23 cellular contexts compared by ENCODE assay signal in the genomic region with DNA sequence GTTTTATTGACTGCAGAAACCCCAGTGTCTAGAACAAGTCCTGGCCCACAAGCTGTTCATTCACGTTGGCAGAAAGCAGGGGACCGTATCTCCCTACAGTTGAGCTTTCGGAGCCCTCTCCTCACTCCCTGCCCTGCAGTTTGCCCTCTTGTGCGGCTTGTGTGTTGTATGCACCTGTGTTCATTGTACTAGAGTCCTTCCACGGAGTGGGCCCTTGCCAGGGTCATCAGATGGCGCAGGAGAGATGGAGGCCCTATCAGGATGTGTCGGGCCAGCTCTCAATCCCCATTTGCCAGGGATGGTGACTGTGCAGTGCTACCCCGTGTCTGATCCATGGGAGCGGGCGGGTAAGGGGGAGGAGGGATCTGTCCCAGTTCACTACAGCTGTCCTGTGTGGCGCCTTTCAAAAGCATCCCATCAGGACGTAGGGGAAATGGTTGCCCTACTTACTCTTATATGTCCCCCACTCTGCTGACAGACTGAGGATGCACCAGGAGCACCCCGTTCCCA.
DNase-seq lines count a peak whose midpoint lies in the region; ATAC-seq and TF ChIP-seq lines count a peak whose summit lies in the region.
"Had no signal": no experiment of that assay in that cellular context is flagged by ENCODE, and none has a peak within 500 bp of the region (broad histone marks: within the 10 kb centered on the region; RNA-seq: fewer than 3 reads in every experiment).

No MANE protein-coding gene starts in this region.

- H3K4me1 ChIP-seq in breast epithelium (no peaks in the 10 kb centered on the region), left lung (peaks cover 0 to 1% of the 10 kb centered on the region in 2 donors)

- H3K36me3 Mint-ChIP-seq in activated T-cell treated with anti-CD3 and anti-CD28 coated beads, Interleukin-2, amount 50 U/mL, for 4 hours (ENCODE audit: insufficient read depth) = no peaks in the 10 kb centered on the region
- H3K36me3 Mint-ChIP-seq: activated naive CD8-positive, alpha-beta T cell; CD8-positive, alpha-beta T cell had no signal

- H3K4me1 Mint-ChIP-seq in activated T-cell treated with anti-CD3 and anti-CD28 coated beads, Interleukin-2, amount 50 U/mL, for 4 hours (ENCODE audit: low read depth) = no peaks in the 10 kb centered on the region
- H3K4me1 Mint-ChIP-seq: activated CD4-positive, alpha-beta T cell treated with anti-CD3 and anti-CD28 coated beads, Interleukin-2, amount 10 ng/mL, durations not matched to agents 7 days and 5 days had no signal

- H3K4me3 Mint-ChIP-seq in activated T-cell treated with anti-CD3 and anti-CD28 coated beads, Interleukin-2, amount 50 U/mL, for 4 hours = no peak overlapping the region
- H3K4me3 Mint-ChIP-seq: activated CD4-positive, alpha-beta T cell treated with anti-CD3 and anti-CD28 coated beads, Interleukin-2, amount 10 ng/mL, durations not matched to agents 7 days and 5 days; activated naive CD8-positive, alpha-beta T cell; CD8-positive, alpha-beta T cell; T-helper 17 cell had no signal

- no peak for TF ChIP-seq CTCF in breast epithelium (IDR thresholded peaks at IDR 0.05)
- no peak for TF ChIP-seq CTCF in left lung (IDR thresholded peaks at IDR 0.05)

- no peaks in the 10 kb centered on the region for H3K27me3 ChIP-seq in breast epithelium
- H3K27me3 ChIP-seq in left lung = peaks cover 6 to 7% of the 10 kb centered on the region in 2 donors
- H3K27me3 ChIP-seq: testis had no signal

- no peak overlapping the region for H3K4me3 ChIP-seq in breast epithelium
- no peak overlapping the region for H3K4me3 ChIP-seq in left lung
- H3K4me3 ChIP-seq: lung, SK-N-MC, testis had no signal

- TF ChIP-seq POLR2A in breast epithelium (IDR thresholded peaks at IDR 0.05) = no peak

- peak overlapping the region; percentile 99 for H3K27ac ChIP-seq in temporal lobe (ENCODE audit: low read depth, low read length)
- no peak overlapping the region for H3K27ac ChIP-seq in breast epithelium
- no peak overlapping the region for H3K27ac ChIP-seq in left lung
- H3K27ac ChIP-seq: SK-N-MC had no signal

- H3K27me3 Mint-ChIP-seq in activated T-cell treated with anti-CD3 and anti-CD28 coated beads, Interleukin-2, amount 50 U/mL, for 4 hours (ENCODE audit: low read depth) = peaks cover 3% of the 10 kb centered on the region

- no peak for ATAC-seq in activated T-cell treated with anti-CD3 and anti-CD28 coated beads, Interleukin-2, amount 50 U/mL, for 4 hours
- no peak for ATAC-seq in left lung
- ATAC-seq: CD8-positive, alpha-beta T cell; right cardiac atrium; T-helper 17 cell had no signal

- intact Hi-C loops in breast epithelium (cut with DNase I; ENCODE audit: low total_unique reads) = no loop called here
- intact Hi-C loops in left lung (cut with DNase I) = no loop called here

- H3K9me3 ChIP-seq in breast epithelium = no peaks in the 10 kb centered on the region
- no peaks in the 10 kb centered on the region for H3K9me3 ChIP-seq in left lung
- H3K9me3 ChIP-seq: testis had no signal

- H3K9me3 Mint-ChIP-seq in activated T-cell treated with anti-CD3 and anti-CD28 coated beads, Interleukin-2, amount 50 U/mL, for 4 hours = no peaks in the 10 kb centered on the region
- H3K9me3 Mint-ChIP-seq: activated CD4-positive, alpha-beta T cell treated with anti-CD3 and anti-CD28 coated beads, Interleukin-2, amount 10 ng/mL, durations not matched to agents 7 days and 5 days; activated T-helper 2 cell treated with anti-CD3 and anti-CD28 coated beads, Interferon-gamma antibody, Interleukin-2, Interleukin-4, amounts not matched to agents 10 μg/mL and 5 μg/mL and 100 μg/mL, durations not matched to agents 14 hours and 24 hours and 36 hours; CD8-positive, alpha-beta T cell had no signal

- H3K36me3 ChIP-seq in breast epithelium (no peaks in the 10 kb centered on the region), left lung (no peaks in the 10 kb centered on the region)

- DNase-seq in anterior cingulate cortex (lab: John Stamatoyannopoulos, UW) (peak in 48 of 58 donors; percentile 11 to 88 (median 64)), globus pallidus (ENCODE audit: low spot score) (peak; percentile 95), nucleus accumbens (lab: John Stamatoyannopoulos, UW) (peak in 53 of 56 donors; percentile 22 to 87 (median 75)), breast epithelium (ENCODE audit: low spot score in 2 of 2) (no peak), left lung (no peak)
- DNase-seq in activated T-cell treated with anti-CD3 and anti-CD28 coated beads, Interleukin-2, amount 50 U/mL, for 4 hours = no peak
- DNase-seq: activated CD4-positive, alpha-beta T cell treated with anti-CD3 and anti-CD28 coated beads, Interleukin-2, amount 10 ng/mL, durations not matched to agents 7 days and 5 days; CD8-positive, alpha-beta T cell; cortex of kidney; KBM-7; MM.1S; NCI-H1417 treated with DMSO at 0.1 percent for 48 hours; NCI-H2107; NK-92 treated with Interleukin-12 subunit alpha and Interleukin-12 subunit beta, amount 100 ng/mL, for 24 hours; right cardiac atrium; RPMI8226; T-helper 17 cell; testis had no signal

Comparison
In these comparisons a context has a peak if more than half of its experiments do, and no peak if none do; other contexts are left out.
1. DNase-seq: peak in anterior cingulate cortex (48 of 58), globus pallidus (single experiment) and nucleus accumbens (53 of 56); none in activated T-cell treated with anti-CD3 and anti-CD28 coated beads, Interleukin-2, amount 50 U/mL, for 4 hours (single experiment), breast epithelium (0 of 2) and left lung (0 of 2).